ENCODE assay signal across 23 cellular contexts in genomic region chr13:27988520-27988919, GRCh38. TPM values are rescaled to one million over a fixed set of nuclear protein-coding genes. Genes with fewer than 3 reads are reported as not detected.
A peak's percentile ranks its signal among the peaks of the same experiment; 100 is the strongest.
DNase-seq lines count a peak whose midpoint lies in the region; FAIRE-seq and TF ChIP-seq lines count a peak whose summit lies in the region.
"Had no signal": no experiment of that assay in that cellular context is flagged by ENCODE, and none has a peak within 500 bp of the region (broad histone marks: within the 10 kb centered on the region; RNA-seq: fewer than 3 reads in every experiment).

TSS of gene URAD (minus strand) at chr13:27988693. CDS start at chr13:27988637, 56 bp downstream.

- peaks cover 26% of the 10 kb centered on the region for H3K4me1 Mint-ChIP-seq in nephron progenitor cell

- TF ChIP-seq CTCF in bronchial epithelial cell (IDR thresholded peaks at IDR 0.05; ENCODE audit: insufficient read depth, low read length, severe bottlenecking), result no peak
- no peak for TF ChIP-seq CTCF in nephron progenitor cell (IDR thresholded peaks at IDR 0.05)

- no peak for TF ChIP-seq POLR2A in GM12892 (IDR thresholded peaks at IDR 0.05; ENCODE audit: low read depth, low read length)

- peak within 1 kb of the TSS; percentile 33 for H3K27ac Mint-ChIP-seq in nephron progenitor cell
- H3K27ac Mint-ChIP-seq: CD8-positive, alpha-beta T cell had no signal

- peak; percentile 37 for DNase-seq in activated effector memory CD4-positive, alpha-beta T cell treated with anti-CD3 and anti-CD28 coated beads, Interleukin-2, amount 50 U/mL, for 16 hours
- DNase-seq in activated effector memory CD4-positive, alpha-beta T cell treated with Interleukin-2 at 50 U/mL for 16 hours, result no peak
- DNase-seq in bronchial epithelial cell (ENCODE audit: low read depth) (peak; percentile 57), nephron progenitor cell (no peak), NK-92 (lab: John Stamatoyannopoulos, UW; ENCODE audit: unreplicated experiment) (no peak), GM12892 (ENCODE audit: insufficient read length) (no peak), NCI-H1417 (lab: John Stamatoyannopoulos, UW) (no peak), NCI-H1105 (lab: John Stamatoyannopoulos, UW) (no peak)
- DNase-seq: CD8-positive, alpha-beta T cell; DMS79 treated with DMSO at 0.1 percent for 48 hours; GOT3; NCI-H1105 treated with DMSO at 0.1 percent for 48 hours; NCI-H187; NCI-H446; NCI-H69; NK-92 treated with Interleukin-12 subunit alpha and Interleukin-12 subunit beta, amount 100 ng/mL, for 24 hours had no signal

- no peaks in the 10 kb centered on the region for H3K36me3 Mint-ChIP-seq in nephron progenitor cell (ENCODE audit: low read depth)
- H3K36me3 Mint-ChIP-seq: CD8-positive, alpha-beta T cell had no signal

- no peaks in the 10 kb centered on the region for H3K27me3 ChIP-seq in bronchial epithelial cell (ENCODE audit: control insufficient read depth, insufficient read depth, low read length)

- no peaks in the 10 kb centered on the region for H3K36me3 ChIP-seq in bronchial epithelial cell (ENCODE audit: control insufficient read depth, insufficient read depth, low read length)
- H3K36me3 ChIP-seq: SJSA1 had no signal

- no peak within 1 kb of the TSS for H3K4me3 ChIP-seq in bronchial epithelial cell (ENCODE audit: low read depth, low read length)
- H3K4me3 ChIP-seq: GM12878, SJSA1 had no signal

- H3K9me3 Mint-ChIP-seq in nephron progenitor cell, result no peaks in the 10 kb centered on the region
- H3K9me3 Mint-ChIP-seq: CD8-positive, alpha-beta T cell had no signal

- peaks cover 16% of the 10 kb centered on the region for H3K27me3 Mint-ChIP-seq in nephron progenitor cell (ENCODE audit: low read depth, poor library complexity)

- no peak within 1 kb of the TSS for H3K4me3 Mint-ChIP-seq in nephron progenitor cell
- H3K4me3 Mint-ChIP-seq: CD8-positive, alpha-beta T cell had no signal

- FAIRE-seq in bronchial epithelial cell (lab: Jason Lieb, UNC) (peak; percentile 40), GM12892 (lab: Jason Lieb, UNC) (no peak)
- FAIRE-seq: D721Med, G401.6, GM12878 had no signal

RNA-seq across cellular contexts. Expression of gene URAD, which starts in this region (rescaled TPM):
- total RNA-seq in bronchial epithelial cell, result not detected in 2 replicates
- polyA plus RNA-seq in GM12892 (2012; ENCODE audit: missing spikeins), result not detected
- total RNA-seq: CD8-positive, alpha-beta T cell; GM12878; M059J; SJSA1 had no signal
- polyA plus RNA-seq: AG04450, BJ, GM12878 had no signal

Comparison
In these comparisons a context has a peak if more than half of its experiments do, and no peak if none do; other contexts are left out.
1. Peak in DNase-seq in bronchial epithelial cell; RNA of the gene not detected or under 1 TPM.